Comparison of ENCODE assay signal across 9 cellular contexts in the genomic region with DNA sequence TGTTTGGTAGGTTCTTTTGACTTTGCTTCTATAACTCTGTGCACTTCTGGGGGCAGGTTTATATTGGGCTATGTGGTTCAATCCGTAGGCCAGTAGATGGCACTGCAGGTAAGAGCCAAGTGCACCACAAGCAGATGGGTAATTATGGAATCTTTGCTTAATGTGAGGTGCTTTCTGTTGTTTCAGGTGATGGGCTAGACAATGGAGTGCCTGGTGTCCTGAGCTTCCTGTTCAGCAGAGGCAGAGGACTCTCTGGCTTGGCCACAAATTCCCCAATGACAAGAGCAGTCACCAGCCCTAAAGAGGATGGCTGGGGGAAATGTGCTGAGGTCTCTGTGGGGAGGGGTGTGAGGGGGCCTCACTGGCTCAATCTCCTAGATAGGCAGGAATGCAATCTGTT.
DNase-seq lines count a peak whose midpoint lies in the region; ATAC-seq, FAIRE-seq and TF ChIP-seq lines count a peak whose summit lies in the region.
"Had no signal": no experiment of that assay in that cellular context is flagged by ENCODE, and none has a peak within 500 bp of the region (broad histone marks: within the 10 kb centered on the region; RNA-seq: fewer than 3 reads in every experiment).

No MANE protein-coding gene starts in this region.

- no peaks in the 10 kb centered on the region for H3K36me3 Mint-ChIP-seq in activated CD8-positive, alpha-beta memory T cell treated with anti-CD3 and anti-CD28 coated beads, Interleukin-2, amount 10 ng/mL, durations not matched to agents 7 days and 5 days
- H3K36me3 Mint-ChIP-seq in astrocyte (ENCODE audit: low read depth, unreplicated experiment): no peaks in the 10 kb centered on the region
- H3K36me3 Mint-ChIP-seq in activated naive CD4-positive, alpha-beta T cell treated with anti-CD3 and anti-CD28 coated beads, Interleukin-2, amount 10 ng/mL, durations not matched to agents 7 days and 5 days: no peaks in the 10 kb centered on the region

- no peaks in the 10 kb centered on the region for H3K79me2 ChIP-seq in astrocyte (ENCODE audit: insufficient read depth, low read length)

- H3K27me3 ChIP-seq in astrocyte (ENCODE audit: insufficient read depth, low read length) (no peaks in the 10 kb centered on the region), kidney epithelial cell (ENCODE audit: control insufficient read depth, insufficient read depth, low read length) (no peaks in the 10 kb centered on the region)

- H2AFZ ChIP-seq in astrocyte (ENCODE audit: low read depth, low read length): no peak overlapping the region

- no peaks in the 10 kb centered on the region for H3K4me1 ChIP-seq in astrocyte (ENCODE audit: insufficient read depth, low read length)

- no peaks in the 10 kb centered on the region for H3K9me3 Mint-ChIP-seq in activated CD8-positive, alpha-beta memory T cell treated with anti-CD3 and anti-CD28 coated beads, Interleukin-2, amount 10 ng/mL, durations not matched to agents 7 days and 5 days (ENCODE audit: low read depth)
- H3K9me3 Mint-ChIP-seq in astrocyte (ENCODE audit: unreplicated experiment): no peaks in the 10 kb centered on the region
- H3K9me3 Mint-ChIP-seq in activated naive CD4-positive, alpha-beta T cell treated with anti-CD3 and anti-CD28 coated beads, Interleukin-2, amount 10 ng/mL, durations not matched to agents 7 days and 5 days: no peaks in the 10 kb centered on the region
- H3K9me3 Mint-ChIP-seq: activated T-cell treated with anti-CD3 and anti-CD28 coated beads, Interleukin-2, amount 50 U/mL, for 72 hours had no signal

- no peak overlapping the region for H3K27ac Mint-ChIP-seq in activated CD8-positive, alpha-beta memory T cell treated with anti-CD3 and anti-CD28 coated beads, Interleukin-2, amount 10 ng/mL, durations not matched to agents 7 days and 5 days
- H3K27ac Mint-ChIP-seq in astrocyte (ENCODE audit: unreplicated experiment): no peak overlapping the region
- no peak overlapping the region for H3K27ac Mint-ChIP-seq in activated naive CD4-positive, alpha-beta T cell treated with anti-CD3 and anti-CD28 coated beads, Interleukin-2, amount 10 ng/mL, durations not matched to agents 7 days and 5 days
- H3K27ac Mint-ChIP-seq: activated T-cell treated with anti-CD3 and anti-CD28 coated beads, Interleukin-2, amount 50 U/mL, for 72 hours had no signal

- no peaks in the 10 kb centered on the region for H4K20me1 ChIP-seq in astrocyte (ENCODE audit: insufficient read depth, low read length)

- no peaks in the 10 kb centered on the region for H3K9me3 ChIP-seq in astrocyte (ENCODE audit: insufficient read depth, low read depth, low read length)

- H3K4me3 ChIP-seq in LNCaP clone FGC (ENCODE audit: low read depth, low read length) (no peak overlapping the region), astrocyte (ENCODE audit: insufficient read depth, low read depth, low read length) (no peak overlapping the region), kidney epithelial cell (ENCODE audit: low read depth, low read length) (no peak overlapping the region)

- DNase-seq in activated CD8-positive, alpha-beta memory T cell treated with anti-CD3 and anti-CD28 coated beads, Interleukin-2, amount 10 ng/mL, durations not matched to agents 7 days and 5 days: no peak
- DNase-seq in activated CD8-positive, alpha-beta memory T cell treated with anti-CD3 and anti-CD28 coated beads for 24 hours: no peak
- peak; percentile 37 for DNase-seq in H4 (ENCODE audit: low spot score)
- no peak for DNase-seq in LNCaP clone FGC (ENCODE audit: low read depth)
- DNase-seq in astrocyte (ENCODE audit: low read depth): peak; percentile 2
- peak; percentile 12 for DNase-seq in kidney epithelial cell (ENCODE audit: low read depth)
- no peak for DNase-seq in activated naive CD4-positive, alpha-beta T cell treated with anti-CD3 and anti-CD28 coated beads, Interleukin-2, amount 10 ng/mL, durations not matched to agents 7 days and 5 days
- no peak for DNase-seq in NCI-H1048 (lab: John Stamatoyannopoulos, UW)
- DNase-seq: activated T-cell treated with anti-CD3 and anti-CD28 coated beads, Interleukin-2, amount 50 U/mL, for 72 hours had no signal

- no peak for FAIRE-seq in astrocyte (lab: Jason Lieb, UNC)

- H3K27ac ChIP-seq in astrocyte (ENCODE audit: low read depth, low read length): no peak overlapping the region

- H3K4me1 Mint-ChIP-seq in activated CD8-positive, alpha-beta memory T cell treated with anti-CD3 and anti-CD28 coated beads, Interleukin-2, amount 10 ng/mL, durations not matched to agents 7 days and 5 days: no peaks in the 10 kb centered on the region
- no peaks in the 10 kb centered on the region for H3K4me1 Mint-ChIP-seq in astrocyte (ENCODE audit: low read depth, unreplicated experiment)
- no peaks in the 10 kb centered on the region for H3K4me1 Mint-ChIP-seq in activated naive CD4-positive, alpha-beta T cell treated with anti-CD3 and anti-CD28 coated beads, Interleukin-2, amount 10 ng/mL, durations not matched to agents 7 days and 5 days

- H3K4me2 ChIP-seq in astrocyte (ENCODE audit: low read length): no peak overlapping the region

- no peaks in the 10 kb centered on the region for H3K27me3 Mint-ChIP-seq in activated CD8-positive, alpha-beta memory T cell treated with anti-CD3 and anti-CD28 coated beads, Interleukin-2, amount 10 ng/mL, durations not matched to agents 7 days and 5 days
- H3K27me3 Mint-ChIP-seq in astrocyte (ENCODE audit: low read depth, unreplicated experiment): no peaks in the 10 kb centered on the region
- H3K27me3 Mint-ChIP-seq in activated naive CD4-positive, alpha-beta T cell treated with anti-CD3 and anti-CD28 coated beads, Interleukin-2, amount 10 ng/mL, durations not matched to agents 7 days and 5 days: peaks cover 3% of the 10 kb centered on the region

- H3K4me3 Mint-ChIP-seq in activated CD8-positive, alpha-beta memory T cell treated with anti-CD3 and anti-CD28 coated beads, Interleukin-2, amount 10 ng/mL, durations not matched to agents 7 days and 5 days: no peak overlapping the region
- H3K4me3 Mint-ChIP-seq in astrocyte (ENCODE audit: unreplicated experiment): no peak overlapping the region
- H3K4me3 Mint-ChIP-seq in activated naive CD4-positive, alpha-beta T cell treated with anti-CD3 and anti-CD28 coated beads, Interleukin-2, amount 10 ng/mL, durations not matched to agents 7 days and 5 days: no peak overlapping the region
- H3K4me3 Mint-ChIP-seq: activated T-cell treated with anti-CD3 and anti-CD28 coated beads, Interleukin-2, amount 50 U/mL, for 72 hours had no signal

- TF ChIP-seq CTCF in LNCaP clone FGC (IDR thresholded peaks at IDR 0.05; ENCODE audit: control insufficient read depth, extremely low read depth, insufficient read depth): peak; percentile 68
- peak; percentile 77 for TF ChIP-seq CTCF in astrocyte (IDR thresholded peaks at IDR 0.05; ENCODE audit: insufficient read depth, low read depth, low read length)
- peak; percentile 80 for TF ChIP-seq CTCF in kidney epithelial cell (IDR thresholded peaks at IDR 0.05; ENCODE audit: insufficient read depth, low read length, poor library complexity, severe bottlenecking)

- no peak overlapping the region for H3K9ac ChIP-seq in astrocyte (ENCODE audit: low read length)

- H3K36me3 ChIP-seq in astrocyte (ENCODE audit: insufficient read depth, low read length) (no peaks in the 10 kb centered on the region), kidney epithelial cell (ENCODE audit: control insufficient read depth, insufficient read depth, low read length) (no peaks in the 10 kb centered on the region)

- peak; percentile 27 for ATAC-seq in activated CD8-positive, alpha-beta memory T cell treated with anti-CD3 and anti-CD28 coated beads, Interleukin-2, amount 10 ng/mL, durations not matched to agents 7 days and 5 days

- CTCF ChIA-PET in activated CD8-positive, alpha-beta memory T cell treated with anti-CD3 and anti-CD28 coated beads, Interleukin-2, amount 10 ng/mL, durations not matched to agents 7 days and 5 days (lab: Charles Lee): no interaction called here
- CTCF ChIA-PET in activated naive CD4-positive, alpha-beta T cell treated with anti-CD3 and anti-CD28 coated beads, Interleukin-2, amount 10 ng/mL, durations not matched to agents 7 days and 5 days (lab: Charles Lee): interaction anchor here (0.6 to 1.5 kb wide), 2 partner anchors 37 to 226 kb away, joined by 3 read pairs; no protein-coding TSS in a partner anchor

Comparison
In these comparisons a context has a peak if more than half of its experiments do, and no peak if none do; other contexts are left out.
1. DNase-seq: peak in H4 (single experiment), astrocyte (single experiment) and kidney epithelial cell (single experiment); none in activated CD8-positive, alpha-beta memory T cell treated with anti-CD3 and anti-CD28 coated beads, Interleukin-2, amount 10 ng/mL, durations not matched to agents 7 days and 5 days (single experiment), activated CD8-positive, alpha-beta memory T cell treated with anti-CD3 and anti-CD28 coated beads for 24 hours (single experiment), LNCaP clone FGC (single experiment), activated naive CD4-positive, alpha-beta T cell treated with anti-CD3 and anti-CD28 coated beads, Interleukin-2, amount 10 ng/mL, durations not matched to agents 7 days and 5 days (single experiment) and NCI-H1048 (single experiment).
2. Peak in every context shown above with its lines, with median percentiles within 50 percentile points of each other: CTCF ChIP-seq.